ENCODE assay signal across 8 cellular contexts in the genomic region with DNA sequence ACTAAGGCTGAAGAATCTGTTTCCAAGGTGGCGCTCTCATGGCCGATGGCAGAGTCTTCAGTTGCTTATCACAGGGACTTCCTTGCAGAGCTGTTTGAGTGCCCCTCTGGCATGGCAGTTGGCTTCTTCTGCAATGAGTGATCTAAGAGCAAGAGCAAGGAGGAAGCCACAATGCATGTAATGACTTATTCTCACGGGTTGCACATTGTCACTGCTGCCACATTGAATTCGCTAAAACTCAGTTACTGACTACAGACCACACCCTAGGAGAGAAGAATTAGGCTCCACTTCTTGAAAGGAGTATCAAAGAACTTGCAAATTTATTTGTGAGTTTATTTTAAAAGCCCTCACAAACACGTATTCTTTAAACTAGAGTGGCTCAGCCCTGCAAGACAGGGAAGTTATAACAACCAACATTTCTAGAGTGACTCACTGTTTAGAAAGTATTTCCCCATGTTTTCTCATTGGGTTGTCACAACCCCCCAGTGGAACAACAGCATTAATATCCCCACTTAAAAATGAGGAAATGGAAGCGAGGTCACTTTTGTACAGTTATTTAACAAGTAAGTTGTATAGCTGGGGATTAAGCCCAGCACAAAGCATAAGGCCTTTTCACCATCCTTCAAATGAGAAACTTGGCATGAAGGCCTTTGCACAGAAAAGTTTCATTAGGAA. TPM values are rescaled to one million over a fixed set of nuclear protein-coding genes. Genes with fewer than 3 reads are reported as not detected.
DNase-seq lines count a peak whose midpoint lies in the region; ATAC-seq and TF ChIP-seq lines count a peak whose summit lies in the region.

No MANE protein-coding gene starts in this region.

- DNase-seq in GM10266 (ENCODE audit: extremely low spot score) = peak; percentile 45
- no peak for DNase-seq in natural killer cell
- DNase-seq in effector CD8-positive, alpha-beta T cell (lab: John Stamatoyannopoulos, UW) = no peak
- DNase-seq in NCI-H510A treated with DMSO at 0.1 percent for 48 hours (lab: John Stamatoyannopoulos, UW) = no peak
- no peak for DNase-seq in NK-92 (lab: John Stamatoyannopoulos, UW; ENCODE audit: unreplicated experiment)

- intact Hi-C loops in natural killer cell (cut with micrococcal nuclease) = no loop called here

- H3K36me3 Mint-ChIP-seq in activated T-helper 17 cell treated with anti-CD3 and anti-CD28 coated beads, Interleukin-2, amount 50 U/mL, for 72 hours (ENCODE audit: low read depth) = no peaks in the 10 kb centered on the region
- H3K36me3 Mint-ChIP-seq in natural killer cell = no peaks in the 10 kb centered on the region

- ATAC-seq in GM21381 (IDR thresholded peaks at IDR 0.05; ENCODE audit: unreplicated experiment) (peak; percentile 87), HG03520 (IDR thresholded peaks at IDR 0.05; ENCODE audit: unreplicated experiment) (peak; percentile 74), natural killer cell (peak; percentile 26 to 60 (median 38))
- peak; percentile 98 for ATAC-seq in activated T-helper 17 cell treated with anti-CD3 and anti-CD28 coated beads, Interleukin-2, amount 50 U/mL, for 72 hours (replicated peaks)

- peaks cover 13% of the 10 kb centered on the region for H3K4me1 Mint-ChIP-seq in activated T-helper 17 cell treated with anti-CD3 and anti-CD28 coated beads, Interleukin-2, amount 50 U/mL, for 72 hours
- no peaks in the 10 kb centered on the region for H3K4me1 Mint-ChIP-seq in natural killer cell

- peak overlapping the region; percentile 61 for H3K4me3 Mint-ChIP-seq in activated T-helper 17 cell treated with anti-CD3 and anti-CD28 coated beads, Interleukin-2, amount 50 U/mL, for 72 hours
- no peak overlapping the region for H3K4me3 Mint-ChIP-seq in natural killer cell

- H3K27ac Mint-ChIP-seq in activated T-helper 17 cell treated with anti-CD3 and anti-CD28 coated beads, Interleukin-2, amount 50 U/mL, for 72 hours = peak overlapping the region; percentile 68
- peak overlapping the region in 1 of 2 donors; percentile 65 for H3K27ac Mint-ChIP-seq in natural killer cell

- H3K9me3 Mint-ChIP-seq in activated T-helper 17 cell treated with anti-CD3 and anti-CD28 coated beads, Interleukin-2, amount 50 U/mL, for 72 hours = no peaks in the 10 kb centered on the region
- no peaks in the 10 kb centered on the region for H3K9me3 Mint-ChIP-seq in natural killer cell

- TF ChIP-seq CTCF in GM10266 (IDR thresholded peaks at IDR 0.05; ENCODE audit: control insufficient read depth, insufficient read depth, low read depth, missing control alignments) (no peak), natural killer cell (IDR thresholded peaks at IDR 0.05) (no peak)

- H3K27me3 Mint-ChIP-seq in activated T-helper 17 cell treated with anti-CD3 and anti-CD28 coated beads, Interleukin-2, amount 50 U/mL, for 72 hours = no peaks in the 10 kb centered on the region
- H3K27me3 Mint-ChIP-seq in natural killer cell (ENCODE audit: low read depth in 2 of 2) = peaks cover 0 to 8% of the 10 kb centered on the region in 2 donors

RNA-seq across cellular contexts. Expression of a gene that starts 32.4 kb away (rescaled TPM):
- 100 to 1,000 TPM; 238 to 481 TPM for total RNA-seq in activated T-helper 17 cell treated with anti-CD3 and anti-CD28 coated beads, Interleukin-2, amount 50 U/mL, for 72 hours
- 10 to 100 TPM; 46.4 to 53.3 (median 48.8) TPM for total RNA-seq in natural killer cell

Comparison
In these comparisons a context has a peak if more than half of its experiments do, and no peak if none do; other contexts are left out.
1. ATAC-seq: peak in every context shown above with its lines; median percentile 98 in activated T-helper 17 cell treated with anti-CD3 and anti-CD28 coated beads, Interleukin-2, amount 50 U/mL, for 72 hours; 87 in GM21381; 74 in HG03520; 38 in natural killer cell.
2. RNA of a gene that starts 32.4 kb away (total RNA-seq): 238 to 481 TPM in activated T-helper 17 cell treated with anti-CD3 and anti-CD28 coated beads, Interleukin-2, amount 50 U/mL, for 72 hours; 46.4 to 53.3 TPM in natural killer cell; every median in the first group is over 4 times any median in the second.